In the genomic region with DNA sequence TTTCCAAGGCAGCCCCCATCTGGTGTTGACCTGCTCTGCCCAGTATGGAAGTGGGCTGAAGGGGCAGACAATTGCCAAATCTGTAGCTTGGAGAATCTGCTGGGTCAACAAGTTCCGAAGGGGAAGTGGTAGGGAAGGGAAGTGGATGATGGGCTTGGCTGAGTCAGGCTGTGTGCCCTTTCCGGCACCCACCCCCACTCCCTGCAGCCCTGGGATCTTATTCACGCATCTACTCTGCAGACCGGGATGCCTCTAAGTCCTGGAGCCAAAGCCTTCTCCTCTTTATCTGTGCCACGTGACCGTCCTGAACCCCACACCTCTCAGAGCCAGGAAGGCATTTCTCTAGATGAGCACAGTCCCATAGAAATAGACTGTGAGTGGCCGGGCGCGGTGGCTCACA, we compare ENCODE assay signal across 1 cellular context.
TF ChIP-seq lines count a peak whose summit lies in the region.

No MANE protein-coding gene starts in this region.

TF ChIP-seq in SK-N-SH treated with all-trans-retinoic acid at 6 μM for 48 hours, 23 proteins besides CTCF, POLR2A, EP300 and RAD21 (continued from another document):
- TF ChIP-seq ZFP3 (CRISPR knock-in tag; IDR thresholded peaks at IDR 0.05): no peak
- TF ChIP-seq ZFP30 (CRISPR knock-in tag; IDR thresholded peaks at IDR 0.05): no peak
- no peak for TF ChIP-seq CSDC2 (CRISPR knock-in tag; IDR thresholded peaks at IDR 0.05)
- TF ChIP-seq BACH2 (CRISPR knock-in tag; IDR thresholded peaks at IDR 0.05; ENCODE audit: borderline replicate concordance): no peak
- TF ChIP-seq TOX (CRISPR knock-in tag; IDR thresholded peaks at IDR 0.05; ENCODE audit: borderline replicate concordance): no peak
- TF ChIP-seq, protein P1, sequence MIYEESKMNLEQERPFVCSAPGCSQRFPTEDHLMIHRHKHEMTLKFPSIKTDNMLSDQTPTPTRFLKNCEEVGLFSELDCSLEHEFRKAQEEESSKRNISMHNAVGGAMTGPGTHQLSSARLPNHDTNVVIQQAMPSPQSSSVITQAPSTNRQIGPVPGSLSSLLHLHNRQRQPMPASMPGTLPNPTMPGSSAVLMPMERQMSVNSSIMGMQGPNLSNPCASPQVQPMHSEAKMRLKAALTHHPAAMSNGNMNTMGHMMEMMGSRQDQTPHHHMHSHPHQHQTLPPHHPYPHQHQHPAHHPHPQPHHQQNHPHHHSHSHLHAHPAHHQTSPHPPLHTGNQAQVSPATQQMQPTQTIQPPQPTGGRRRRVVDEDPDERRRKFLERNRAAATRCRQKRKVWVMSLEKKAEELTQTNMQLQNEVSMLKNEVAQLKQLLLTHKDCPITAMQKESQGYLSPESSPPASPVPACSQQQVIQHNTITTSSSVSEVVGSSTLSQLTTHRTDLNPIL (CRISPR knock-in tag; IDR thresholded peaks at IDR 0.05; ENCODE audit: low read depth): no peak
- TF ChIP-seq, protein P2, sequence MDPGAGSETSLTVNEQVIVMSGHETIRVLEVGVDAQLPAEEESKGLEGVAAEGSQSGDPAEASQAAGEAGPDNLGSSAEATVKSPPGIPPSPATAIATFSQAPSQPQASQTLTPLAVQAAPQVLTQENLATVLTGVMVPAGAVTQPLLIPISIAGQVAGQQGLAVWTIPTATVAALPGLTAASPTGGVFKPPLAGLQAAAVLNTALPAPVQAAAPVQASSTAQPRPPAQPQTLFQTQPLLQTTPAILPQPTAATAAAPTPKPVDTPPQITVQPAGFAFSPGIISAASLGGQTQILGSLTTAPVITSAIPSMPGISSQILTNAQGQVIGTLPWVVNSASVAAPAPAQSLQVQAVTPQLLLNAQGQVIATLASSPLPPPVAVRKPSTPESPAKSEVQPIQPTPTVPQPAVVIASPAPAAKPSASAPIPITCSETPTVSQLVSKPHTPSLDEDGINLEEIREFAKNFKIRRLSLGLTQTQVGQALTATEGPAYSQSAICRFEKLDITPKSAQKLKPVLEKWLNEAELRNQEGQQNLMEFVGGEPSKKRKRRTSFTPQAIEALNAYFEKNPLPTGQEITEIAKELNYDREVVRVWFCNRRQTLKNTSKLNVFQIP (CRISPR knock-in tag; IDR thresholded peaks at IDR 0.05; ENCODE audit: borderline replicate concordance, low read depth): no peak
- no peak for TF ChIP-seq OSR1 (CRISPR knock-in tag; IDR thresholded peaks at IDR 0.05)
TF ChIP-seq in SK-N-SH treated with all-trans-retinoic acid at 6 μM for 48 hours: peak in this region for 0.
